13 cellular contexts compared by ENCODE assay signal in the genomic region with DNA sequence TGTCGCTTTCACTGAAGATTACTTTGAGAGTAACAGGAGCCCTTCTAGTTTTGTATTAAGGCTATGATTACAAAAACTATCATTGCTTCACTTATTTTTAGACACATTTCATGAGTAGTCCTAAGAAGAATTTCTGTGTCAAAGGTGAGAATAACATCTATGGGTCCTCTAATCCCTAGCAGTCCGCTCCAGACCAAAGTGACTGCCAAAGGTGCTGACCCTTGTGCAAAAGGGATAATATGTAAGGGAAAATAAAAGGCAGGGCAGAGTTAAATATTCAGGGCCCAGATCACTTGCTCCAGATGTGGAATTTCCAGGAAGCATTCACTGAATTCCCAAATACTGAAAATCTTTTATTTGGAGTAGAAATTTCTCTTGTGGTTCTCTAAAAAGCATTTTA. TPM values are rescaled to one million over a fixed set of nuclear protein-coding genes. Genes with fewer than 3 reads are reported as not detected.
DNase-seq lines count a peak whose midpoint lies in the region; ATAC-seq and TF ChIP-seq lines count a peak whose summit lies in the region.
"Had no signal": no experiment of that assay in that cellular context is flagged by ENCODE, and none has a peak within 500 bp of the region (broad histone marks: within the 10 kb centered on the region; RNA-seq: fewer than 3 reads in every experiment).

No MANE protein-coding gene starts in this region.

- H3K9me3 Mint-ChIP-seq in activated CD8-positive, alpha-beta memory T cell treated with anti-CD3 and anti-CD28 coated beads, Interleukin-2, amount 10 ng/mL, durations not matched to agents 7 days and 5 days (ENCODE audit: low read depth) = no peaks in the 10 kb centered on the region

- H3K4me1 Mint-ChIP-seq in activated CD8-positive, alpha-beta memory T cell treated with anti-CD3 and anti-CD28 coated beads, Interleukin-2, amount 10 ng/mL, durations not matched to agents 7 days and 5 days = peaks cover 11% of the 10 kb centered on the region

- no peak overlapping the region for H3K4me3 ChIP-seq in esophagus squamous epithelium
- no peak overlapping the region for H3K4me3 ChIP-seq in aorta (ENCODE audit: low read length in 2 of 2)
- H3K4me3 ChIP-seq: mucosa of descending colon had no signal

- CTCF ChIA-PET in activated CD8-positive, alpha-beta memory T cell treated with anti-CD3 and anti-CD28 coated beads, Interleukin-2, amount 10 ng/mL, durations not matched to agents 7 days and 5 days (lab: Charles Lee) = no interaction called here

- H3K27ac ChIP-seq in esophagus squamous epithelium = peak overlapping the region in 3 of 4 donors; percentile 23 to 64 (median 44)
- H3K27ac ChIP-seq in aorta (ENCODE audit: low read depth in 1 of 2, low read length in 2 of 2) = no peak overlapping the region
- H3K27ac ChIP-seq: WERI-Rb-1 had no signal

- peak; percentile 53 for ATAC-seq in Right ventricle myocardium inferior
- ATAC-seq in aorta (ENCODE audit: low FRiP score) = peak; percentile 56
- ATAC-seq in activated CD8-positive, alpha-beta memory T cell treated with anti-CD3 and anti-CD28 coated beads, Interleukin-2, amount 10 ng/mL, durations not matched to agents 7 days and 5 days = no peak
- ATAC-seq: mucosa of descending colon had no signal

- no peak overlapping the region for H3K27ac Mint-ChIP-seq in activated CD8-positive, alpha-beta memory T cell treated with anti-CD3 and anti-CD28 coated beads, Interleukin-2, amount 10 ng/mL, durations not matched to agents 7 days and 5 days

- H3K36me3 ChIP-seq in esophagus squamous epithelium (no peaks in the 10 kb centered on the region), aorta (ENCODE audit: control insufficient read depth in 1 of 2, insufficient read depth in 2 of 2, low read length in 1 of 2) (no peaks in the 10 kb centered on the region)

- TF ChIP-seq CTCF in esophagus squamous epithelium (IDR thresholded peaks at IDR 0.05) = no peak

- no peaks in the 10 kb centered on the region for H3K9me3 ChIP-seq in esophagus squamous epithelium
- H3K9me3 ChIP-seq in aorta (ENCODE audit: control insufficient read depth, low read length) = no peaks in the 10 kb centered on the region
- H3K9me3 ChIP-seq: mucosa of descending colon had no signal

- no peaks in the 10 kb centered on the region for H3K27me3 ChIP-seq in esophagus squamous epithelium
- H3K27me3 ChIP-seq in aorta (ENCODE audit: control insufficient read depth in 1 of 2, insufficient read depth in 2 of 2, low read length in 1 of 2) = no peaks in the 10 kb centered on the region

- DNase-seq in Right ventricle myocardium inferior (ENCODE audit: missing footprints) = no peak
- DNase-seq in cardiac septum (ENCODE audit: low spot score) = no peak
- no peak for DNase-seq in esophagus squamous epithelium (lab: John Stamatoyannopoulos, UW)
- peak; percentile 83 for DNase-seq in myocyte (ENCODE audit: low read depth)
- DNase-seq in aorta = peak in 1 of 2 donors; percentile 74
- DNase-seq in cortex of kidney (lab: John Stamatoyannopoulos, UW) = no peak
- no peak for DNase-seq in activated CD8-positive, alpha-beta memory T cell treated with anti-CD3 and anti-CD28 coated beads, Interleukin-2, amount 10 ng/mL, durations not matched to agents 7 days and 5 days
- DNase-seq in NCI-H187 treated with DMSO at 0.1 percent for 48 hours (lab: John Stamatoyannopoulos, UW) = no peak
- DNase-seq: 8988T, GDM1, mucosa of descending colon, NCI-H187, WERI-Rb-1 had no signal

- no peaks in the 10 kb centered on the region for H3K36me3 Mint-ChIP-seq in activated CD8-positive, alpha-beta memory T cell treated with anti-CD3 and anti-CD28 coated beads, Interleukin-2, amount 10 ng/mL, durations not matched to agents 7 days and 5 days

- H3K4me1 ChIP-seq in esophagus squamous epithelium (peaks cover 0 to 36% (median 0%) of the 10 kb centered on the region in 3 donors), aorta (ENCODE audit: control insufficient read depth in 1 of 2, insufficient read depth in 2 of 2, low read length in 2 of 2) (peaks cover 3 to 6% of the 10 kb centered on the region in 2 donors)

- no peak overlapping the region for H3K4me3 Mint-ChIP-seq in activated CD8-positive, alpha-beta memory T cell treated with anti-CD3 and anti-CD28 coated beads, Interleukin-2, amount 10 ng/mL, durations not matched to agents 7 days and 5 days

- H3K27me3 Mint-ChIP-seq in activated CD8-positive, alpha-beta memory T cell treated with anti-CD3 and anti-CD28 coated beads, Interleukin-2, amount 10 ng/mL, durations not matched to agents 7 days and 5 days = peaks cover 8% of the 10 kb centered on the region

- intact Hi-C loops in Right ventricle myocardium inferior (cut with DNase I) (no loop called here), cardiac septum (cut with DNase I) (no loop called here), esophagus squamous epithelium (cut with DNase I) (no loop called here), aorta (cut with DNase I) (no loop called here)

- TF ChIP-seq POLR2A in esophagus squamous epithelium (IDR thresholded peaks at IDR 0.05) = no peak

- 59 to 69% methylated on average over 2 of the region's 2 CpGs for WGBS in esophagus squamous epithelium, 2 donors
- whole genome bisulfite sequencing in aorta, 2 donors = 56 to 59% methylated on average over 2 of the region's 2 CpGs

RNA-seq across cellular contexts. Expression of a gene that starts 29.3 kb away (rescaled TPM):
- total RNA-seq in Right ventricle myocardium inferior (12.1 TPM), cardiac septum (16.3 TPM), esophagus squamous epithelium (1 to 10 TPM in 2 of 4 donors, under 1 TPM in 2; 0.11 to 3.4 (median 1.4) TPM), myocyte (29.6 and 33.7 TPM in 2 replicates), aorta (10 to 100 TPM; 12.9 to 22.8 TPM)
- 25.2 TPM for polyA plus RNA-seq in myocyte (2012)
- polyA plus RNA-seq in aorta = 10 to 100 TPM in 1 of 2 donors, 1 to 10 TPM in 1; 5.1 to 11.4 TPM
- under 1 TPM in 1 of 2 experiments, not detected in 1; 0.07 TPM for total RNA-seq in activated CD8-positive, alpha-beta memory T cell treated with anti-CD3 and anti-CD28 coated beads, Interleukin-2, amount 10 ng/mL, durations not matched to agents 7 days and 5 days

Comparison
In these comparisons a context has a peak if more than half of its experiments do, and no peak if none do; other contexts are left out.
1. H3K27ac ChIP-seq: peak in esophagus squamous epithelium (3 of 4); none in aorta (0 of 2).